ENCODE assay signal across 20 cellular contexts in the genomic region with DNA sequence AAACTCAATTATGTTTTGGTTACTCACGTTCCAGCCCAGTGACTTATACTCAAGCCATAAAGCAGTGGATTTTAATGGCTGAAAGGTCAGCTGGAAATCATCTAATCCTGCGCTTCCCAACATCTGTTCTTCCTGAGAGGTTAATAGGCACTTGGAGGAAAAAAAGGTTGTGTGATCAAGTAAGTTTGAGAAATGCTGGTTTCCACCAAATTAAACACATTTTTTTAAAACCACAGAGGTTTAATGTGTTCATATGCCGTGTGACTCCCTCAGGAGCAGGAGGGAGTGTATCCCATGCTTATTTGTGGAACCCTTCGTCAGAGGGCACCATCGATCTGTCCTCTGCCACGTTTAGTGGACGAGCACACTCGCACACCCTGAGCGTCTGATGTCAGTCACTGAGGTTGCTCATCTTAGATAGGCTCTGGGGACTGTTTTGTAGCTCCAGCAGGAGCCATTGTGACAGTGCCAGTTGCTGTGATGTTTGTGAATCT. TPM values are rescaled to one million over a fixed set of nuclear protein-coding genes. Genes with fewer than 3 reads are reported as not detected.
DNase-seq lines count a peak whose midpoint lies in the region; ATAC-seq and TF ChIP-seq lines count a peak whose summit lies in the region.
"Had no signal": no experiment of that assay in that cellular context is flagged by ENCODE, and none has a peak within 500 bp of the region (broad histone marks: within the 10 kb centered on the region; RNA-seq: fewer than 3 reads in every experiment).

No MANE protein-coding gene starts in this region.

- no peak overlapping the region for H3K4me2 ChIP-seq in mesendoderm (ENCODE audit: low read length)
- H3K4me2 ChIP-seq: hepatocyte had no signal

- H3K4me1 ChIP-seq in mesendoderm (ENCODE audit: control insufficient read depth, low read depth, low read length): no peaks in the 10 kb centered on the region

- peaks cover 4% of the 10 kb centered on the region for H3K36me3 Mint-ChIP-seq in osteocyte (ENCODE audit: unreplicated experiment)
- H3K36me3 Mint-ChIP-seq: activated CD4-positive, alpha-beta memory T cell treated with anti-CD3 and anti-CD28 coated beads for 36 hours; activated naive CD4-positive, alpha-beta T cell treated with anti-CD3 and anti-CD28 coated beads, Interleukin-2, amount 50 U/mL, for 72 hours had no signal

- H4K5ac ChIP-seq in mesendoderm (ENCODE audit: low read length): no peak overlapping the region

- no peak overlapping the region for H3K9ac ChIP-seq in mesendoderm (ENCODE audit: low read length)

- no peak overlapping the region for H3K23ac ChIP-seq in mesendoderm (ENCODE audit: low read length)

- no peak overlapping the region for H2BK120ac ChIP-seq in mesendoderm (ENCODE audit: low read depth, low read length)

- no peak overlapping the region for H4K8ac ChIP-seq in mesendoderm (ENCODE audit: low read depth, low read length)

- H3K27ac ChIP-seq in mesendoderm (ENCODE audit: low read depth, low read length): no peak overlapping the region
- H3K27ac ChIP-seq: brain microvascular endothelial cell had no signal

- H3K27me3 ChIP-seq in mesendoderm (ENCODE audit: insufficient read depth, low read length, poor library complexity): no peaks in the 10 kb centered on the region
- H3K27me3 ChIP-seq: brain microvascular endothelial cell, esophagus squamous epithelium, hepatocyte had no signal

- no peak overlapping the region for H2BK5ac ChIP-seq in mesendoderm (ENCODE audit: low read length)

- no peak overlapping the region for H3K4me3 Mint-ChIP-seq in osteocyte (ENCODE audit: unreplicated experiment)
- H3K4me3 Mint-ChIP-seq: activated CD4-positive, alpha-beta memory T cell treated with anti-CD3 and anti-CD28 coated beads for 36 hours had no signal

- no peak overlapping the region for H2BK15ac ChIP-seq in mesendoderm (replicated peaks; ENCODE audit: low read depth)

- TF ChIP-seq CTCF in AG09319 (IDR thresholded peaks at IDR 0.05; ENCODE audit: low read depth, low read length) (no peak), HFF-Myc (IDR thresholded peaks at IDR 0.05; ENCODE audit: low read depth, low read length, missing control alignments) (no peak), osteocyte (IDR thresholded peaks at IDR 0.05) (no peak)

- H3K4me3 ChIP-seq in HFF-Myc (replicated peaks; ENCODE audit: low read depth, low read length) (no peak overlapping the region), mesendoderm (ENCODE audit: low read length) (no peak overlapping the region)
- H3K4me3 ChIP-seq: esophagus squamous epithelium, hepatocyte had no signal

- ATAC-seq in GM19395 (IDR thresholded peaks at IDR 0.05; ENCODE audit: unreplicated experiment) (no peak), HG02840 (IDR thresholded peaks at IDR 0.05; ENCODE audit: low FRiP score, unreplicated experiment) (no peak)
- ATAC-seq: activated naive CD4-positive, alpha-beta T cell treated with anti-CD3 and anti-CD28 coated beads, Interleukin-2, amount 50 U/mL, for 72 hours had no signal

- H3K27ac Mint-ChIP-seq in osteocyte (ENCODE audit: unreplicated experiment): peak overlapping the region; percentile 75
- H3K27ac Mint-ChIP-seq: activated CD4-positive, alpha-beta memory T cell treated with anti-CD3 and anti-CD28 coated beads for 36 hours had no signal

- H3K4ac ChIP-seq in mesendoderm (ENCODE audit: low read depth, low read length): no peak overlapping the region

- H3K36me3 ChIP-seq in mesendoderm (ENCODE audit: control insufficient read depth, insufficient read depth, low read length): no peaks in the 10 kb centered on the region
- H3K36me3 ChIP-seq: brain microvascular endothelial cell, esophagus squamous epithelium had no signal

- no peaks in the 10 kb centered on the region for H3K79me2 ChIP-seq in mesendoderm (ENCODE audit: control insufficient read depth, insufficient read depth, low read length)
- H3K79me2 ChIP-seq: hepatocyte had no signal

- peaks cover 40% of the 10 kb centered on the region for H3K4me1 Mint-ChIP-seq in osteocyte (ENCODE audit: unreplicated experiment)

- no peaks in the 10 kb centered on the region for H3K27me3 Mint-ChIP-seq in osteocyte (ENCODE audit: unreplicated experiment)

- no peak overlapping the region for H3K18ac ChIP-seq in mesendoderm (ENCODE audit: low read length)

- no peak overlapping the region for H2AK5ac ChIP-seq in mesendoderm (ENCODE audit: low read length)

- H3K56ac ChIP-seq in mesendoderm (ENCODE audit: low read length): no peak overlapping the region

- no CpG with 5 or more reads among the region's 9 CpGs for WGBS in mesendoderm (ENCODE audit: extremely low coverage, insufficient coverage, low lambda C conversion rate)

- no peaks in the 10 kb centered on the region for H3K79me1 ChIP-seq in mesendoderm (ENCODE audit: low read length)

- DNase-seq in AG09319 (ENCODE audit: extremely low read depth, low read depth) (peak; percentile 86), HFF-Myc (ENCODE audit: extremely low read depth, low read depth) (peak; percentile 92), astrocyte of the hippocampus (ENCODE audit: low read depth, low spot score) (peak; percentile 45), osteocyte (ENCODE audit: extremely low spot score, unreplicated experiment) (no peak), LoVo (ENCODE audit: low spot score) (no peak), mesendoderm (no peak)
- DNase-seq: activated CD4-positive, alpha-beta memory T cell treated with anti-CD3 and anti-CD28 coated beads for 36 hours; activated T-cell treated with anti-CD3 and anti-CD28 coated beads, Interleukin-2, amount 50 U/mL, for 1 hour; brain microvascular endothelial cell; DND-41; esophagus squamous epithelium; kidney; NCI-H1436; retina; stimulated activated naive CD4-positive, alpha-beta T cell treated with Interleukin-2 at 50 U/mL for 16 hours; SW 1271 had no signal

- no peaks in the 10 kb centered on the region for H3K9me3 Mint-ChIP-seq in osteocyte (ENCODE audit: unreplicated experiment)

RNA-seq across cellular contexts. Expression of a gene that starts 41.4 kb away (rescaled TPM):
- 9.1 and 9.4 TPM in 2 replicates for total RNA-seq in osteocyte
- polyA plus RNA-seq in mesendoderm (2013, experiment 1 of 2): 2.8 TPM
- polyA plus RNA-seq in mesendoderm (2013, experiment 2 of 2): 2.9 TPM

Comparison
In these comparisons a context has a peak if more than half of its experiments do, and no peak if none do; other contexts are left out.
1. DNase-seq: peak in AG09319 (single experiment), HFF-Myc (single experiment) and astrocyte of the hippocampus (single experiment); none in osteocyte (single experiment), LoVo (single experiment) and mesendoderm (single experiment).